ENCODE assay signal across 14 cellular contexts in the genomic region with DNA sequence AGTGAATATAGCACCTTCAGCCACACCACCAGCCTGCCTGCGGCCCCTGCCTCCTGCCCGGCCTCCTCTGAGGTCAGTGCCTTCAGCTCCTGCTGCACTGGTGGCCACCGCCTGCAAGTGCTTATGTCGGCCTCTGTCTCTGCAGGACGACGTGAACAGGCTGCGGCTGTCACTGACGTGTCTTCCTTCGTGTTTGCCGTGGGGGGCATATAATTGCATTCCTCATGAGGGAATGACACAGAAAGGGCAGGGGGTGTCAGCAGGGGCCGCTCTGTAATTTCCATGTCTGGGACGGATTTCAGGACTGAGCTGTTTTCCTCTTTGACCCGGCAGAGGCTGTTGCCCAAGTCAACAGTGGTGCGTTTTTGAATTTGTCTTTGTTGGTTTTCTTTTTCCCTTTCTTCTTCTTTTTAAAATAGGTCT. TPM values are rescaled to one million over a fixed set of nuclear protein-coding genes. Genes with fewer than 3 reads are reported as not detected.
A peak's percentile ranks its signal among the peaks of the same experiment; 100 is the strongest.
DNase-seq lines count a peak whose midpoint lies in the region; ATAC-seq and TF ChIP-seq lines count a peak whose summit lies in the region.
"Had no signal": no experiment of that assay in that cellular context is flagged by ENCODE, and none has a peak within 500 bp of the region (broad histone marks: within the 10 kb centered on the region; RNA-seq: fewer than 3 reads in every experiment).

No MANE protein-coding gene starts in this region.

- peak overlapping the region; percentile 24 for H3K27ac ChIP-seq in vagina

- intact Hi-C loops in left cardiac atrium (cut with DNase I), result no loop called here
- intact Hi-C loops in cardiac septum (cut with DNase I), result no loop called here
- intact Hi-C loops in vagina (cut with DNase I), result no loop called here

- DNase-seq in left cardiac atrium (no peak), cardiac septum (ENCODE audit: low spot score) (no peak), choroid plexus epithelial cell (ENCODE audit: low read depth) (peak; percentile 54), lung microvascular endothelial cell (ENCODE audit: low read depth in 2 of 2) (peak; percentile 47 to 53), vagina (ENCODE audit: extremely low spot score in 2 of 2) (no peak)
- DNase-seq: head of caudate nucleus; NCI-H187 treated with DMSO at 0.1 percent for 48 hours; NCI-H524; PC-3; sigmoid colon; stimulated activated CD4-positive, alpha-beta T cell treated with anti-CD3 and anti-CD28 coated beads, Interleukin-4, amount 100 ng/mL, for 4 hours had no signal

- ATAC-seq in left cardiac atrium (peak; percentile 18 to 43), GM18520 (IDR thresholded peaks at IDR 0.05; ENCODE audit: unreplicated experiment) (no peak), GM19023 (IDR thresholded peaks at IDR 0.05; ENCODE audit: unreplicated experiment) (no peak), GM21381 (IDR thresholded peaks at IDR 0.05; ENCODE audit: unreplicated experiment) (no peak)
- ATAC-seq: PC-3 had no signal

- no peaks in the 10 kb centered on the region for H3K9me3 ChIP-seq in vagina
- H3K9me3 ChIP-seq: sigmoid colon had no signal

- no peaks in the 10 kb centered on the region for H3K36me3 ChIP-seq in vagina
- H3K36me3 ChIP-seq: sigmoid colon had no signal

- no peak for TF ChIP-seq CTCF in choroid plexus epithelial cell (conservative IDR thresholded peaks at IDR 0.05; ENCODE audit: low read depth, low read length)
- TF ChIP-seq CTCF in vagina (IDR thresholded peaks at IDR 0.05), result no peak

- H3K4me3 ChIP-seq in choroid plexus epithelial cell (ENCODE audit: low read depth, low read length) (no peak overlapping the region), vagina (no peak overlapping the region)
- H3K4me3 ChIP-seq: sigmoid colon had no signal

- no peaks in the 10 kb centered on the region for H3K27me3 ChIP-seq in vagina
- H3K27me3 ChIP-seq: sigmoid colon had no signal

- no peak for TF ChIP-seq POLR2A in vagina (IDR thresholded peaks at IDR 0.05)

- H3K4me1 ChIP-seq in vagina, result peaks cover 71% of the 10 kb centered on the region

RNA-seq across cellular contexts. Expression of gene CMIP, which starts 28.5 kb away (rescaled TPM):
- total RNA-seq in left cardiac atrium (10 to 100 TPM; 18.1 to 34.9 TPM), cardiac septum (19.8 TPM), lung microvascular endothelial cell (8.5 and 10.3 TPM in 2 replicates), vagina (66.3 TPM)

Comparison
In these comparisons a context has a peak if more than half of its experiments do, and no peak if none do; other contexts are left out.
1. ATAC-seq: peak in left cardiac atrium (2 of 2); none in GM18520 (single experiment), GM19023 (single experiment) and GM21381 (single experiment).
2. DNase-seq: peak in choroid plexus epithelial cell (single experiment) and lung microvascular endothelial cell (2 of 2); none in left cardiac atrium (single experiment), cardiac septum (single experiment) and vagina (0 of 2).